15 cellular contexts compared by ENCODE assay signal in the genomic region with DNA sequence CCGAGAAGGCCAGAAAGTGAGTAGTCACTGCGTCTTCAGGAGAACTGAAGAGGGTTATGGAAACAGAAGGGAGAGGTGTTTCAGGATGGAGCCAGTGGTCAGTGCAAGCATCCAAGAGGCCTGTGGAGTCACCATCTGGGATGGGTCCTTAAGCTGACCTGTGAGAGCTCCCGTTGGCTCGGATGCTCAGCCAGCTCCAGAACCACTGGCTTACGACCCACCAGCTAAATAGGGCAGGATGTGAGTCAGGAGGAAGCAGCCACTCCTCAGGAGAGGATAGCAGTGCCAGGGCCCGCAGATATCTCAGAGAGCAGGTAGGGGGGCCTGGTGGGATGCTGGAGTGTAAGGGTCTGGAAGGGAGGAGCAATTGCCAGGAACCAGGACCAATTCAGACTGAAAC.
A peak's percentile ranks its signal among the peaks of the same experiment; 100 is the strongest.
DNase-seq lines count a peak whose midpoint lies in the region; ATAC-seq and TF ChIP-seq lines count a peak whose summit lies in the region.
"Had no signal": no experiment of that assay in that cellular context is flagged by ENCODE, and none has a peak within 500 bp of the region (broad histone marks: within the 10 kb centered on the region; RNA-seq: fewer than 3 reads in every experiment).

No MANE protein-coding gene starts in this region.

- H4K12ac ChIP-seq in trophoblast cell (ENCODE audit: low read depth, low read length) = no peak overlapping the region

- no peak overlapping the region for H2BK12ac ChIP-seq in trophoblast cell (ENCODE audit: low read length)

- H3K9me3 ChIP-seq in trophoblast cell (ENCODE audit: insufficient read depth, low read depth, low read length) (no peaks in the 10 kb centered on the region), mammary epithelial cell (replicated peaks; ENCODE audit: insufficient read depth, low read length) (no peaks in the 10 kb centered on the region)
- H3K9me3 ChIP-seq: HAP-1 had no signal

- no peak for ATAC-seq in sciatic nerve

- no peaks in the 10 kb centered on the region for H3K79me2 ChIP-seq in trophoblast cell (ENCODE audit: control insufficient read depth, insufficient read depth, low read length, poor library complexity)
- H3K79me2 ChIP-seq in mammary epithelial cell (ENCODE audit: insufficient read depth, low read length) = no peaks in the 10 kb centered on the region

- H3K36me3 ChIP-seq in trophoblast cell (ENCODE audit: control insufficient read depth in 1 of 2, insufficient read depth in 2 of 2, low read length in 2 of 2) = peaks cover 3 to 18% of the 10 kb centered on the region in 2 experiments
- no peaks in the 10 kb centered on the region for H3K36me3 ChIP-seq in mammary epithelial cell (ENCODE audit: insufficient read depth, low read length)
- H3K36me3 ChIP-seq: HAP-1 had no signal

- no peak overlapping the region for H2BK5ac ChIP-seq in trophoblast cell (ENCODE audit: low read depth, low read length, poor library complexity)

- H4K8ac ChIP-seq in trophoblast cell (ENCODE audit: low read depth, low read length) = no peak overlapping the region

- no peak overlapping the region for H3K4ac ChIP-seq in trophoblast cell (ENCODE audit: low read depth, low read length)

- H3K79me1 ChIP-seq in trophoblast cell (ENCODE audit: low read length) = no peaks in the 10 kb centered on the region

- H3K23ac ChIP-seq in trophoblast cell (ENCODE audit: low read length) = no peak overlapping the region

- H3K27ac ChIP-seq in trophoblast cell (ENCODE audit: low read depth, low read length) (no peak overlapping the region), mammary epithelial cell (ENCODE audit: insufficient read depth, low read depth, low read length) (no peak overlapping the region)
- H3K27ac ChIP-seq: RWPE1 had no signal

- in situ Hi-C loops in mammary epithelial cell (cut with MboI; ENCODE audit: low sequenced_read_pairs in 2 of 2) = no loop called here

- TF ChIP-seq CTCF in fibroblast of mammary gland (conservative IDR thresholded peaks at IDR 0.05; ENCODE audit: control insufficient read depth, insufficient read depth, low read depth, low read length) = no peak
- no peak for TF ChIP-seq CTCF in mammary epithelial cell (conservative IDR thresholded peaks at IDR 0.05 in 1 of 2, IDR thresholded peaks at IDR 0.05 in 1 of 2; ENCODE audit: extremely low read depth in 1 of 2, insufficient read depth in 1 of 2, low read depth in 1 of 2, low read length in 2 of 2)

- dilution Hi-C loops in mammary epithelial cell (cut with HindIII; ENCODE audit: low sequenced_read_pairs) = loop anchor here (5.0 kb wide), 1 partner anchor 35 kb away; no protein-coding TSS in a partner anchor

- no peak overlapping the region for H2AK5ac ChIP-seq in trophoblast cell (ENCODE audit: low read length)

- BruUV-seq in mammary epithelial cell (replicated peaks; lab: Mats Ljungman, UMichigan) = no TSS peak

- no peak overlapping the region for H3K14ac ChIP-seq in trophoblast cell (ENCODE audit: low read length)

- H2BK120ac ChIP-seq in trophoblast cell (ENCODE audit: insufficient read depth, low read length, poor library complexity) = no peak overlapping the region

- H3K4me3 ChIP-seq in fibroblast of mammary gland (ENCODE audit: control insufficient read depth, low read depth, low read length) = no peak overlapping the region
- no peak overlapping the region for H3K4me3 ChIP-seq in trophoblast cell (ENCODE audit: low read depth, low read length)
- H3K4me3 ChIP-seq in mammary epithelial cell (replicated peaks in 1 of 3; ENCODE audit: insufficient read depth in 1 of 3, low read depth in 2 of 3, low read length in 3 of 3) = no peak overlapping the region
- H3K4me3 ChIP-seq: HAP-1 had no signal

- no peaks in the 10 kb centered on the region for H4K20me1 ChIP-seq in mammary epithelial cell (ENCODE audit: insufficient read depth, low read length)

- H3K4me1 ChIP-seq in trophoblast cell (ENCODE audit: control insufficient read depth in 1 of 2, insufficient read depth in 2 of 2, low read length in 2 of 2) (no peaks in the 10 kb centered on the region), mammary epithelial cell (ENCODE audit: insufficient read depth, low read length) (peaks cover 7% of the 10 kb centered on the region)
- H3K4me1 ChIP-seq: HAP-1 had no signal

- H3K18ac ChIP-seq in trophoblast cell (ENCODE audit: low read length) = no peak overlapping the region

- H3K9ac ChIP-seq in trophoblast cell (ENCODE audit: low read length) (no peak overlapping the region), mammary epithelial cell (ENCODE audit: insufficient read depth, low read length) (no peak overlapping the region)

- no peak overlapping the region for H3K4me2 ChIP-seq in trophoblast cell (ENCODE audit: low read length)
- H3K4me2 ChIP-seq in mammary epithelial cell (ENCODE audit: insufficient read depth, low read depth, low read length) = no peak overlapping the region

- no peak overlapping the region for H4K91ac ChIP-seq in trophoblast cell (ENCODE audit: low read depth, low read length)

- no CpG with 5 or more reads among the region's 6 CpGs for WGBS in trophoblast cell (ENCODE audit: extremely low coverage, insufficient coverage, insufficient read length)
- 78% methylated on average over 6 of the region's 6 CpGs for WGBS in mammary epithelial cell (ENCODE audit: low coverage, missing lambda C conversion rate)

- CTCF ChIA-PET in mammary epithelial cell (lab: Charles Lee; ENCODE audit: low non-redundant PET) = no interaction called here

- no peak overlapping the region for H2AFZ ChIP-seq in trophoblast cell (ENCODE audit: insufficient read depth, low read length, poor library complexity)
- H2AFZ ChIP-seq in mammary epithelial cell (ENCODE audit: low read depth, low read length) = no peak overlapping the region

- peak; percentile 9 for DNase-seq in HK-2 (ENCODE audit: unreplicated experiment)
- peak; percentile 45 for DNase-seq in RPMI7951 (ENCODE audit: low read depth)
- peak; percentile 22 for DNase-seq in fibroblast of mammary gland (ENCODE audit: low read depth)
- peak; percentile 17 for DNase-seq in sciatic nerve (ENCODE audit: low spot score)
- DNase-seq in trophoblast cell = no peak
- no peak for DNase-seq in mammary epithelial cell
- no peak for DNase-seq in ureter (ENCODE audit: low spot score)
- DNase-seq: Calu3; CD4-positive, alpha-beta T cell; DMS53; Kasumi-1; NCI-H187; NCI-H526 treated with DMSO at 0.1 percent for 48 hours had no signal

- H3K27me3 ChIP-seq in trophoblast cell (ENCODE audit: insufficient read depth, low read length) (no peaks in the 10 kb centered on the region), mammary epithelial cell (ENCODE audit: insufficient read depth, low read length) (no peaks in the 10 kb centered on the region)

- intact Hi-C loops in sciatic nerve (cut with DNase I) (no loop called here), mammary epithelial cell (cut with micrococcal nuclease) (no loop called here)

Comparison
In these comparisons a context has a peak if more than half of its experiments do, and no peak if none do; other contexts are left out.
1. DNase-seq: peak in HK-2 (single experiment), RPMI7951 (single experiment), fibroblast of mammary gland (single experiment) and sciatic nerve (single experiment); none in trophoblast cell (0 of 2), mammary epithelial cell (single experiment) and ureter (single experiment).